ENCODE assay signal across 3 cellular contexts in genomic region chrX:51643377-51643776, GRCh38.
A peak's percentile ranks its signal among the peaks of the same experiment; 100 is the strongest.
TF ChIP-seq lines count a peak whose summit lies in the region.

No MANE protein-coding gene starts in this region.

TF ChIP-seq in A549, 52 proteins besides CTCF, POLR2A, EP300 and RAD21:
- TF ChIP-seq MAFK (IDR thresholded peaks at IDR 0.05; ENCODE audit: partially characterized antibody) (peak; percentile 56), EHMT2 (IDR thresholded peaks at IDR 0.05; ENCODE audit: low read depth) (no peak), HDAC2 (IDR thresholded peaks at IDR 0.05) (no peak)

TF ChIP-seq in IMR-90, 13 proteins besides CTCF, POLR2A, EP300 and RAD21:
- peak; percentile 77 for TF ChIP-seq MAFK (IDR thresholded peaks at IDR 0.05; ENCODE audit: low read depth, low read length)
- TF ChIP-seq RCOR1 (IDR thresholded peaks at IDR 0.05; ENCODE audit: insufficient replicate concordance, low read length): no peak
- no peak for TF ChIP-seq USF2 (IDR thresholded peaks at IDR 0.05; ENCODE audit: low read depth, low read length)
- no peak for TF ChIP-seq RFX5 (IDR thresholded peaks at IDR 0.05; ENCODE audit: low read depth, low read length)

TF ChIP-seq in K562, 482 proteins besides CTCF, POLR2A, EP300 and RAD21:
- TF ChIP-seq ZNF316 (IDR thresholded peaks at IDR 0.05) (peak; percentile 19; the same call in 1 of the 2 replicates), KDM5B (IDR thresholded peaks at IDR 0.05; ENCODE audit: insufficient replicate concordance, low read depth, low read length) (no peak)
